17 cellular contexts compared by ENCODE assay signal in the genomic region with DNA sequence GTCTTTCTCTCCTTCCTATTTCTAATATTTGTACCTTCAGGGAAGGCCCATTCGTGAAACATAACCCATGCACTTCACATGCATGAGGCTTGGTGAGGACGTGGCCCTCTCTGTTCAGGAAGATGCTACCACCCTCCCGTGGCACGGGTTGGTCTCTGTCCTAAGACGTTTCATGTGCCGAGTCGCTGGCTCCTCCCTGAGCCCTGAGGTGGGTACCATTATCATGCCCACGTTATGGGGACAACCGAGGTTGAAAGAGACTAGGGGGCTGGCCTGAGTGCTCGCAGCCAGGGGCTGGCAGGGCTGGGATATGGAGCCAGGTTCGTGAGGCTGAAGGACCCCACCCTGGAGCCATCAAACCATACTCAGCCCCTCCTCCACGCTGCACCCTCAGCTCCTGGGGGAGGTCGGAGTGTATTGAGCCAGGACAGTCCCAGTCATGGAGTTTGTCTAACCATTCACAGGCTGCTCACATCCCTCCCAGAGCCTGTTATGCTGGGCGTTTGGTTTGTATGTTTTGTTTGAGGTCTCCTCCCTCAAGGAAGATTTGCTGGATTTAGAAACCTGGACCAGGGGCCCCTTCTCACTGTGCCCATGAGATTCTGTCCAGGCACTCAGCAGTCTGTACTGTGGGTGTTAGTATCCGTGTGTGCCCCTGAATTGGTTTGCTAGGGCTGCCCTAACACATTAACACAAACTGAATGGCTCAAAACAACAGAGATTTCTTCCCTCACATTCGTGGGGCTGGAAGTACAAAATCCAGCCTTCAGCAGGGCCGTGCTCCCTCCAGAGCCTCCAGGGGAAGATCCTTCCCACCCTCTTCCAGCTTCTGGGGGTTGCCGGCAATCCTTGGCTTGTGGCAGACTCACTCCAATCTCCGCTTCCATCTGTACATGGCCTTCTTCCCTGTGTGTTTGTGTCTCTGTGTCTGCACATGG.
DNase-seq lines count a peak whose midpoint lies in the region; ATAC-seq and TF ChIP-seq lines count a peak whose summit lies in the region.
"Had no signal": no experiment of that assay in that cellular context is flagged by ENCODE, and none has a peak within 500 bp of the region (broad histone marks: within the 10 kb centered on the region; RNA-seq: fewer than 3 reads in every experiment).

No MANE protein-coding gene starts in this region.

- H2BK15ac ChIP-seq in H9 (ENCODE audit: low read depth, low read length) (no peak overlapping the region), IMR-90 (ENCODE audit: low read depth, low read length) (no peak overlapping the region)

- no peaks in the 10 kb centered on the region for H3K79me2 ChIP-seq in H9 (ENCODE audit: insufficient read depth, low read length)
- no peaks in the 10 kb centered on the region for H3K79me2 ChIP-seq in parathyroid adenoma

- H2BK5ac ChIP-seq in H9 (ENCODE audit: insufficient read length, low read length) = no peak overlapping the region
- H2BK5ac ChIP-seq in IMR-90 (ENCODE audit: low read depth, low read length, poor library complexity, severe bottlenecking) = no peak overlapping the region

- no peak overlapping the region for H3T11ph ChIP-seq in H9 (ENCODE audit: low read length)

- DNase-seq in H9 = peak; percentile 12
- DNase-seq in IMR-90 = no peak
- DNase-seq in esophagus muscularis mucosa (ENCODE audit: extremely low spot score) = peak; percentile 86
- no peak for DNase-seq in DMS79 treated with DMSO at 0.1 percent for 48 hours (lab: John Stamatoyannopoulos, UW)
- DNase-seq in naive thymus-derived CD4-positive, alpha-beta T cell = no peak
- DNase-seq: ACHN, AML-193, DND-41, NCI-H187 treated with DMSO at 0.1 percent for 48 hours, NCI-H345, NCI-H524 treated with DMSO at 0.1 percent for 48 hours had no signal

- H2BK20ac ChIP-seq in H9 (ENCODE audit: low read depth, low read length, poor library complexity, severe bottlenecking) = no peak overlapping the region
- no peak overlapping the region for H2BK20ac ChIP-seq in IMR-90 (ENCODE audit: low read depth, low read length)

- WGBS in H9 (ENCODE audit: extremely low coverage, insufficient read length, low lambda C conversion rate) = no CpG with 5 or more reads among the region's 19 CpGs
- 78% methylated on average over 5 of the region's 19 CpGs; no CpG with 5 or more reads in 1 of the 2 experiments for WGBS in IMR-90 (ENCODE audit: extremely low coverage in 2 of 2, insufficient read length in 1 of 2), 2 experiments
- WGBS in esophagus muscularis mucosa = 87% methylated on average over 13 of the region's 19 CpGs

- H4K91ac ChIP-seq in H9 (ENCODE audit: insufficient read length, low read depth, low read length) (no peak overlapping the region), IMR-90 (ENCODE audit: insufficient read depth, low read depth, low read length) (no peak overlapping the region)

- H2BK12ac ChIP-seq in H9 (ENCODE audit: insufficient read length, low read depth, low read length) = no peak overlapping the region

- no peak overlapping the region for H3K4me3 ChIP-seq in IMR-90 (ENCODE audit: insufficient read depth, low read depth, low read length)
- H3K4me3 ChIP-seq in esophagus muscularis mucosa = no peak overlapping the region
- peak overlapping the region; percentile 3 for H3K4me3 ChIP-seq in parathyroid adenoma (ENCODE audit: low read depth, low read length)
- H3K4me3 ChIP-seq in naive thymus-derived CD4-positive, alpha-beta T cell (ENCODE audit: low read length) = no peak overlapping the region
- H3K4me3 ChIP-seq: SJSA1 had no signal

- H3K4me1 Mint-ChIP-seq in H9 = peaks cover 12% of the 10 kb centered on the region in 2 experiments
- peaks cover 0 to 4% (median 0%) of the 10 kb centered on the region in 7 donors for H3K4me1 Mint-ChIP-seq in naive thymus-derived CD4-positive, alpha-beta T cell

- no peak for TF ChIP-seq RAD21 in IMR-90 (IDR thresholded peaks at IDR 0.05; ENCODE audit: low read length)

- no peak for TF ChIP-seq POLR2A in IMR-90 (IDR thresholded peaks at IDR 0.05; ENCODE audit: low read depth, low read length)
- no peak for TF ChIP-seq POLR2A in esophagus muscularis mucosa (IDR thresholded peaks at IDR 0.05; ENCODE audit: low read depth)

- no peaks in the 10 kb centered on the region for H3K9me1 ChIP-seq in IMR-90 (ENCODE audit: insufficient read depth, low read length)

- no peaks in the 10 kb centered on the region for H3K23me2 ChIP-seq in H9 (ENCODE audit: insufficient read length, low read depth, low read length, poor library complexity, severe bottlenecking)

- H2AFZ ChIP-seq in H9 (ENCODE audit: low read length) = no peak overlapping the region
- peak overlapping the region; percentile 36 for H2AFZ ChIP-seq in IMR-90 (replicated peaks; ENCODE audit: low read length, poor library complexity)
- no peak overlapping the region for H2AFZ ChIP-seq in parathyroid adenoma

- H3K36me3 Mint-ChIP-seq in H9 (ENCODE audit: insufficient read depth in 1 of 3, low read depth in 3 of 3) = no peaks in the 10 kb centered on the region
- H3K36me3 Mint-ChIP-seq in naive thymus-derived CD4-positive, alpha-beta T cell = no peaks in the 10 kb centered on the region

- no peak for TF ChIP-seq EP300 in esophagus muscularis mucosa (IDR thresholded peaks at IDR 0.05)

- peaks cover 31% of the 10 kb centered on the region for H3K27me3 Mint-ChIP-seq in H9 (ENCODE audit: low read depth)
- peaks cover 17 to 41% (median 37%) of the 10 kb centered on the region in 5 donors for H3K27me3 Mint-ChIP-seq in naive thymus-derived CD4-positive, alpha-beta T cell

- dilution Hi-C loops in IMR-90 (cut with HindIII; ENCODE audit: low sequenced_read_pairs, unreplicated experiment) = no loop called here

- no peaks in the 10 kb centered on the region for H3K9me3 Mint-ChIP-seq in H9
- no peaks in the 10 kb centered on the region for H3K9me3 Mint-ChIP-seq in naive thymus-derived CD4-positive, alpha-beta T cell

- CTCF ChIA-PET in IMR-90 (lab: Yijun Ruan, JAX) = no interaction called here
- CTCF ChIA-PET in naive thymus-derived CD4-positive, alpha-beta T cell (lab: Charles Lee) = no interaction called here

- H3K9ac ChIP-seq in H9 (ENCODE audit: extremely low read depth, insufficient read length, low read length) (no peak overlapping the region), IMR-90 (ENCODE audit: low read depth, low read length) (no peak overlapping the region), parathyroid adenoma (no peak overlapping the region)

- H3K4ac ChIP-seq in H9 (ENCODE audit: low read depth, low read length) (no peak overlapping the region), IMR-90 (ENCODE audit: low read depth, low read length) (no peak overlapping the region)

- H3K4me1 ChIP-seq in H9 (ENCODE audit: insufficient read depth, low read length) = no peaks in the 10 kb centered on the region
- no peaks in the 10 kb centered on the region for H3K4me1 ChIP-seq in IMR-90 (ENCODE audit: control insufficient read depth, insufficient read depth, low read length)
- peaks cover 0 to 17% (median 9%) of the 10 kb centered on the region in 4 donors for H3K4me1 ChIP-seq in esophagus muscularis mucosa
- H3K4me1 ChIP-seq in parathyroid adenoma = peaks cover 16% of the 10 kb centered on the region
- H3K4me1 ChIP-seq in naive thymus-derived CD4-positive, alpha-beta T cell (ENCODE audit: control insufficient read depth in 2 of 2, insufficient read depth in 2 of 2, low read length in 2 of 2) = no peaks in the 10 kb centered on the region

- H4K8ac ChIP-seq in H9 (replicated peaks; ENCODE audit: insufficient read length, low read depth, low read length) (no peak overlapping the region), IMR-90 (ENCODE audit: low read depth in 2 of 2, low read length in 2 of 2) (no peak overlapping the region)

- BruUV-seq in IMR-90 (replicated peaks; lab: Mats Ljungman, UMichigan) = no TSS peak

- H3K27ac ChIP-seq in H9 (ENCODE audit: insufficient read length, low read depth, low read length) (no peak overlapping the region), IMR-90 (ENCODE audit: insufficient read depth, low read length) (no peak overlapping the region), esophagus muscularis mucosa (replicated peaks in 1 of 4) (no peak overlapping the region), parathyroid adenoma (peak overlapping the region; percentile 90)
- H3K27ac ChIP-seq in naive thymus-derived CD4-positive, alpha-beta T cell (ENCODE audit: low read depth, low read length) = no peak overlapping the region
- H3K27ac ChIP-seq: C4-2B, HL-60, SJSA1 had no signal

- H2AK5ac ChIP-seq in H9 (ENCODE audit: insufficient read length, low read length) = no peak overlapping the region
- H2AK5ac ChIP-seq in IMR-90 (ENCODE audit: low read depth, low read length) = no peak overlapping the region

- H3K18ac ChIP-seq in H9 (ENCODE audit: insufficient read length, low read depth, low read length) (no peak overlapping the region), IMR-90 (ENCODE audit: low read depth, low read length) (no peak overlapping the region)

- TF ChIP-seq CTCF in H9 (conservative IDR thresholded peaks at IDR 0.05) (no peak), IMR-90 (conservative IDR thresholded peaks at IDR 0.05; ENCODE audit: low read depth, low read length) (no peak), esophagus muscularis mucosa (IDR thresholded peaks at IDR 0.05) (no peak), parathyroid adenoma (IDR thresholded peaks at IDR 0.05) (no peak)

- H2BK120ac ChIP-seq in H9 (ENCODE audit: low read depth, low read length, poor library complexity, severe bottlenecking) = no peak overlapping the region
- no peak overlapping the region for H2BK120ac ChIP-seq in IMR-90 (ENCODE audit: low read depth, low read length)

- H3K4me3 Mint-ChIP-seq in H9 = no peak overlapping the region
- H3K4me3 Mint-ChIP-seq in naive thymus-derived CD4-positive, alpha-beta T cell = no peak overlapping the region

- no peaks in the 10 kb centered on the region for H3K36me3 ChIP-seq in IMR-90 (ENCODE audit: control insufficient read depth, insufficient read depth, low read length)
- no peaks in the 10 kb centered on the region for H3K36me3 ChIP-seq in esophagus muscularis mucosa
- H3K36me3 ChIP-seq in parathyroid adenoma (ENCODE audit: control insufficient read depth, insufficient read depth, low read length) = no peaks in the 10 kb centered on the region
- H3K36me3 ChIP-seq in naive thymus-derived CD4-positive, alpha-beta T cell (ENCODE audit: control insufficient read depth in 2 of 3, insufficient read depth in 3 of 3, low read length in 3 of 3) = no peaks in the 10 kb centered on the region
- H3K36me3 ChIP-seq: SJSA1 had no signal

- peak overlapping the region; percentile 32 for H2AK9ac ChIP-seq in IMR-90 (replicated peaks; ENCODE audit: low read depth, low read length, poor library complexity)

- H3K23ac ChIP-seq in H9 (ENCODE audit: insufficient read length, low read depth, low read length) = no peak overlapping the region
- no peak overlapping the region for H3K23ac ChIP-seq in IMR-90 (ENCODE audit: low read depth, low read length)

- H4K20me1 ChIP-seq in H9 (ENCODE audit: control insufficient read depth, insufficient read depth, insufficient read length) (no peaks in the 10 kb centered on the region), IMR-90 (ENCODE audit: insufficient read depth, low read length) (no peaks in the 10 kb centered on the region; the same call in 1 of the 2 replicates)

- no peaks in the 10 kb centered on the region for H3K9me3 ChIP-seq in H9 (ENCODE audit: control insufficient read depth, low read depth, low read length)
- H3K9me3 ChIP-seq in IMR-90 (ENCODE audit: control insufficient read depth, insufficient read depth, low read length) = no peaks in the 10 kb centered on the region
- no peaks in the 10 kb centered on the region for H3K9me3 ChIP-seq in esophagus muscularis mucosa
- no peaks in the 10 kb centered on the region for H3K9me3 ChIP-seq in parathyroid adenoma (ENCODE audit: control insufficient read depth, low read length)
- H3K9me3 ChIP-seq in naive thymus-derived CD4-positive, alpha-beta T cell (ENCODE audit: control insufficient read depth in 2 of 3, low read length in 3 of 3) = no peaks in the 10 kb centered on the region
- H3K9me3 ChIP-seq: SJSA1 had no signal

- H4K5ac ChIP-seq in H9 (ENCODE audit: insufficient read length, low read depth, low read length) = no peak overlapping the region
- no peak overlapping the region for H4K5ac ChIP-seq in IMR-90 (ENCODE audit: low read depth, low read length)

- POLR2A ChIA-PET in IMR-90 (lab: Charles Lee; ENCODE audit: unreplicated experiment) = no interaction called here
- POLR2A ChIA-PET in naive thymus-derived CD4-positive, alpha-beta T cell (lab: Charles Lee) = no interaction called here

- intact Hi-C loops in IMR-90 (cut with micrococcal nuclease) = no loop called here
- intact Hi-C loops in esophagus muscularis mucosa (cut with DNase I) = no loop called here
- intact Hi-C loops in naive thymus-derived CD4-positive, alpha-beta T cell (cut with micrococcal nuclease) = no loop called here

- no peak overlapping the region; the same call in 1 of the 2 replicates for H3K14ac ChIP-seq in H9 (ENCODE audit: insufficient read depth, low read length)
- no peak overlapping the region for H3K14ac ChIP-seq in IMR-90 (replicated peaks; ENCODE audit: low read depth, low read length)

- H3K56ac ChIP-seq in H9 (ENCODE audit: insufficient read length, low read depth, low read length) (no peak overlapping the region), IMR-90 (ENCODE audit: extremely low read depth, insufficient read depth, low read length) (no peak overlapping the region)

- H3K27me3 ChIP-seq in H9 (ENCODE audit: insufficient read depth, low read length) = no peaks in the 10 kb centered on the region
- H3K27me3 ChIP-seq in IMR-90 (ENCODE audit: control insufficient read depth, insufficient read depth, low read length) = peaks cover 16% of the 10 kb centered on the region
- H3K27me3 ChIP-seq in esophagus muscularis mucosa = peaks cover 0 to 62% (median 7%) of the 10 kb centered on the region in 4 donors
- H3K27me3 ChIP-seq in parathyroid adenoma (ENCODE audit: control insufficient read depth, insufficient read depth, low read length) = no peaks in the 10 kb centered on the region
- H3K27me3 ChIP-seq in naive thymus-derived CD4-positive, alpha-beta T cell (ENCODE audit: control insufficient read depth in 2 of 2, insufficient read depth in 2 of 2, low read length in 2 of 2) = no peaks in the 10 kb centered on the region
- H3K27me3 ChIP-seq: SJSA1 had no signal

- H3K4me2 ChIP-seq in H9 (ENCODE audit: insufficient read depth, insufficient read length, low read length) = no peak overlapping the region
- no peak overlapping the region for H3K4me2 ChIP-seq in IMR-90 (ENCODE audit: low read depth, low read length)
- H3K4me2 ChIP-seq in parathyroid adenoma (ENCODE audit: low read length) = peak overlapping the region; percentile 51

- H3K79me1 ChIP-seq in H9 (ENCODE audit: insufficient read depth, low read depth, low read length, poor library complexity, severe bottlenecking) (no peaks in the 10 kb centered on the region), IMR-90 (ENCODE audit: low read depth in 1 of 2, low read length in 2 of 2) (no peaks in the 10 kb centered on the region)

- in situ Hi-C loops in IMR-90 (cut with MboI; ENCODE audit: low sequenced_read_pairs) = no loop called here

- no peak overlapping the region for H3K27ac Mint-ChIP-seq in H9
- no peak overlapping the region for H3K27ac Mint-ChIP-seq in naive thymus-derived CD4-positive, alpha-beta T cell

- ATAC-seq in IMR-90 (ENCODE audit: low read depth) (no peak), HG02981 (IDR thresholded peaks at IDR 0.05; ENCODE audit: unreplicated experiment) (no peak), HG03196 (IDR thresholded peaks at IDR 0.05; ENCODE audit: unreplicated experiment) (no peak)
- ATAC-seq in naive thymus-derived CD4-positive, alpha-beta T cell = no peak

Comparison
In these comparisons a context has a peak if more than half of its experiments do, and no peak if none do; other contexts are left out.
1. DNase-seq: peak in H9 (single experiment) and esophagus muscularis mucosa (single experiment); none in IMR-90 (single experiment), DMS79 treated with DMSO at 0.1 percent for 48 hours (single experiment) and naive thymus-derived CD4-positive, alpha-beta T cell (0 of 9).